In the genomic region with DNA sequence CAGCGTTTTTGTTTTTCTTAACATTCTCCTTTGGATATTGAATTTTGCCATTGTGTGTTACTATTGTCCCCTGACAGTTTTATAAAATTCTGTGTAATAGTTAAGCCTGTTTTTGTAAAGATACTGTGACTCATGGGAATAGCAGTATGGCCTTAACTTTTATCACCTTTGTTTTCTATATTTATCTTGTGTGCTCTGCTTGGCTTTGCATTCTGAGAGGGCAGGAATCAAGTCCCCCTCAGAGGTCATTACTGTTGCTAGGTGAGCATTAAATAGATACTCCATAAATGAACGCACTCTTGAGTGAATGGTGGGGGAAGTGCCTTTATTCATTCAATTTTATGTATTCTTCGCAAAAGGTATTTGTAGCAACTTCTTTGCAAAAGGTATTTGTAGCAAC, we compare ENCODE assay signal across 20 cellular contexts.
"Had no signal": no experiment of that assay in that cellular context is flagged by ENCODE, and none has a peak within 500 bp of the region (broad histone marks: within the 10 kb centered on the region; RNA-seq: fewer than 3 reads in every experiment).

No MANE protein-coding gene starts in this region.

- H3K4me3 Mint-ChIP-seq: activated CD4-positive, alpha-beta T cell treated with anti-CD3 and anti-CD28 coated beads, Interleukin-2, amount 10 ng/mL, durations not matched to agents 24 days and 14 days; activated CD8-positive, alpha-beta T cell treated with anti-CD3 and anti-CD28 coated beads, Interleukin-2, amount 10 ng/mL, durations not matched to agents 7 days and 5 days; activated naive CD8-positive, alpha-beta T cell; central memory CD8-positive, alpha-beta T cell; neural progenitor cell had no signal

- ATAC-seq: sciatic nerve had no signal

- H3K36me3 ChIP-seq: neural progenitor cell, spleen, stomach, upper lobe of left lung had no signal

- H3K9me3 ChIP-seq: esophagus squamous epithelium, spleen, stomach, testis, upper lobe of left lung had no signal

- H3K27me3 ChIP-seq: esophagus squamous epithelium, neural progenitor cell, spleen, stomach, testis, upper lobe of left lung had no signal

- H3K27me3 Mint-ChIP-seq: activated CD4-positive, alpha-beta T cell treated with anti-CD3 and anti-CD28 coated beads, Interleukin-2, amount 10 ng/mL, durations not matched to agents 24 days and 14 days; activated naive CD8-positive, alpha-beta T cell; central memory CD8-positive, alpha-beta T cell had no signal

- H3K27ac ChIP-seq: esophagus squamous epithelium, neural progenitor cell, spleen, stomach, testis, upper lobe of left lung had no signal

- H3K4me3 ChIP-seq: esophagus squamous epithelium, neural progenitor cell, spleen, stomach, testis, upper lobe of left lung had no signal

- H3K27ac Mint-ChIP-seq: activated CD4-positive, alpha-beta T cell treated with anti-CD3 and anti-CD28 coated beads, Interleukin-2, amount 10 ng/mL, durations not matched to agents 24 days and 14 days; activated CD8-positive, alpha-beta T cell treated with anti-CD3 and anti-CD28 coated beads, Interleukin-2, amount 10 ng/mL, durations not matched to agents 7 days and 5 days; activated naive CD8-positive, alpha-beta T cell had no signal

- DNase-seq: activated CD4-positive, alpha-beta T cell treated with anti-CD3 and anti-CD28 coated beads, Interleukin-2, amount 10 ng/mL, durations not matched to agents 24 days and 14 days; activated CD4-positive, CD25-positive, alpha-beta regulatory T cell; activated CD8-positive, alpha-beta memory T cell treated with anti-CD3 and anti-CD28 coated beads, Interleukin-2, amount 50 U/mL, for 4 hours; activated CD8-positive, alpha-beta T cell treated with anti-CD3 and anti-CD28 coated beads, Interleukin-2, amount 10 ng/mL, durations not matched to agents 7 days and 5 days; activated gamma-delta T cell; activated T-cell treated with anti-CD3 and anti-CD28 coated beads, Interleukin-2, amount 50 U/mL, for 48 hours; amniotic stem cell; cortex of kidney; effector CD4-positive, alpha-beta T cell; esophagus squamous epithelium; left cardiac atrium; spleen; stimulated activated CD4-positive, alpha-beta T cell treated with anti-CD3 and anti-CD28 coated beads, Interleukin-1b, Interleukin-23, amount 100 ng/mL, for 48 hours; stomach; testis; upper lobe of left lung had no signal
